In the genomic region with DNA sequence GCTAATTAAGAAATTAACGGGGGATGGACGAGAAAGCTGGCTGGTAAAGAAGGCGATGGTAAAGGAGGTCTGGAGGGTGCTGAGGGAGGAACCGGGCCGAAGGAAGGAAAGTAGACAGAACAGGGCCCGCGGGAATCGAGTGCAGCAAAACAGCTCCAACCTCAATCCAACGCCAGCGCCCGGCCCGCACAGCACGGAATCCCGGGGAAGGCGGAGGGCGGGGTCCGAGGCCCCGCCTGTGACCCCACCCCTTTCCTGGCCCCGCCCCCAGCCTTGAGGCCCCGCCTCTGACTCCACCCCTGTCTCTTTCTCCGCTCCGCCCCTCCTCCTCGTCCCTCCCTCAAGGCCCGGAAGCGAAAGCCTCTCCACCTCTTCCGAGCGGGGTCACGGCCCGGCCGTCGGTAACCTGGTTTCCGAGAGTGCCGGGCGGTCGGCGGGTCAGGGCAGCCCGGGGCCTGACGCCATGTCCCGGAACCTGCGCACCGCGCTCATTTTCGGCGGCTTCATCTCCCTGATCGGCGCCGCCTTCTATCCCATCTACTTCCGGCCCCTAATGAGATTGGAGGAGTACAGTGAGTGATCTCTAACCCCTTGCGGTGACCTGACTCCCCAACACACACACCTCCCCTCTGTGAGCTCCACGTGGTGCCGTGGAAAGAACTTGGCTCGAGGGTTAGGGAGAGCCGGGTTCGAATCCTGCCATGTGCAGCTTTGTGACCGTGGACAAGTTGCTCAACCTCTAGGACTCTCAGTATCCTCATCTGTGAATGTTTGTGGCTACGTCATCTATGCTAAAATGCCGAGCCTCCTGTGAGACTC, we compare ENCODE assay signal across 1 cellular context.
A peak's percentile ranks its signal among the peaks of the same experiment; 100 is the strongest.
TF ChIP-seq lines count a peak whose summit lies in the region.

A gene (plus strand): TSS at position 370 of the 819 bp plus-strand sequence. CDS start 94 bp downstream, at position 464.

TF ChIP-seq in HepG2, 621 proteins besides CTCF, POLR2A, EP300 and RAD21 (continued from another document and continues in another):
- TF ChIP-seq, protein P1, sequence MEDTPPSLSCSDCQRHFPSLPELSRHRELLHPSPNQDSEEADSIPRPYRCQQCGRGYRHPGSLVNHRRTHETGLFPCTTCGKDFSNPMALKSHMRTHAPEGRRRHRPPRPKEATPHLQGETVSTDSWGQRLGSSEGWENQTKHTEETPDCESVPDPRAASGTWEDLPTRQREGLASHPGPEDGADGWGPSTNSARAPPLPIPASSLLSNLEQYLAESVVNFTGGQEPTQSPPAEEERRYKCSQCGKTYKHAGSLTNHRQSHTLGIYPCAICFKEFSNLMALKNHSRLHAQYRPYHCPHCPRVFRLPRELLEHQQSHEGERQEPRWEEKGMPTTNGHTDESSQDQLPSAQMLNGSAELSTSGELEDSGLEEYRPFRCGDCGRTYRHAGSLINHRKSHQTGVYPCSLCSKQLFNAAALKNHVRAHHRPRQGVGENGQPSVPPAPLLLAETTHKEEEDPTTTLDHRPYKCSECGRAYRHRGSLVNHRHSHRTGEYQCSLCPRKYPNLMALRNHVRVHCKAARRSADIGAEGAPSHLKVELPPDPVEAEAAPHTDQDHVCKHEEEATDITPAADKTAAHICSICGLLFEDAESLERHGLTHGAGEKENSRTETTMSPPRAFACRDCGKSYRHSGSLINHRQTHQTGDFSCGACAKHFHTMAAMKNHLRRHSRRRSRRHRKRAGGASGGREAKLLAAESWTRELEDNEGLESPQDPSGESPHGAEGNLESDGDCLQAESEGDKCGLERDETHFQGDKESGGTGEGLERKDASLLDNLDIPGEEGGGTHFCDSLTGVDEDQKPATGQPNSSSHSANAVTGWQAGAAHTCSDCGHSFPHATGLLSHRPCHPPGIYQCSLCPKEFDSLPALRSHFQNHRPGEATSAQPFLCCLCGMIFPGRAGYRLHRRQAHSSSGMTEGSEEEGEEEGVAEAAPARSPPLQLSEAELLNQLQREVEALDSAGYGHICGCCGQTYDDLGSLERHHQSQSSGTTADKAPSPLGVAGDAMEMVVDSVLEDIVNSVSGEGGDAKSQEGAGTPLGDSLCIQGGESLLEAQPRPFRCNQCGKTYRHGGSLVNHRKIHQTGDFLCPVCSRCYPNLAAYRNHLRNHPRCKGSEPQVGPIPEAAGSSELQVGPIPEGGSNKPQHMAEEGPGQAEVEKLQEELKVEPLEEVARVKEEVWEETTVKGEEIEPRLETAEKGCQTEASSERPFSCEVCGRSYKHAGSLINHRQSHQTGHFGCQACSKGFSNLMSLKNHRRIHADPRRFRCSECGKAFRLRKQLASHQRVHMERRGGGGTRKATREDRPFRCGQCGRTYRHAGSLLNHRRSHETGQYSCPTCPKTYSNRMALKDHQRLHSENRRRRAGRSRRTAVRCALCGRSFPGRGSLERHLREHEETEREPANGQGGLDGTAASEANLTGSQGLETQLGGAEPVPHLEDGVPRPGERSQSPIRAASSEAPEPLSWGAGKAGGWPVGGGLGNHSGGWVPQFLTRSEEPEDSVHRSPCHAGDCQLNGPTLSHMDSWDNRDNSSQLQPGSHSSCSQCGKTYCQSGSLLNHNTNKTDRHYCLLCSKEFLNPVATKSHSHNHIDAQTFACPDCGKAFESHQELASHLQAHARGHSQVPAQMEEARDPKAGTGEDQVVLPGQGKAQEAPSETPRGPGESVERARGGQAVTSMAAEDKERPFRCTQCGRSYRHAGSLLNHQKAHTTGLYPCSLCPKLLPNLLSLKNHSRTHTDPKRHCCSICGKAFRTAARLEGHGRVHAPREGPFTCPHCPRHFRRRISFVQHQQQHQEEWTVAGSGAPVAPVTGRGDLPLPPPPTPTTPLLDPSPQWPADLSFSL (CRISPR knock-in tag; IDR thresholded peaks at IDR 0.05): no peak
- TF ChIP-seq, protein P2, sequence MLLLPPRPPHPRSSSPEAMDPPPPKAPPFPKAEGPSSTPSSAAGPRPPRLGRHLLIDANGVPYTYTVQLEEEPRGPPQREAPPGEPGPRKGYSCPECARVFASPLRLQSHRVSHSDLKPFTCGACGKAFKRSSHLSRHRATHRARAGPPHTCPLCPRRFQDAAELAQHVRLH (CRISPR knock-in tag; IDR thresholded peaks at IDR 0.05; ENCODE audit: borderline replicate concordance, low read depth): peak; percentile 77
- TF ChIP-seq ZNF720 (CRISPR knock-in tag; IDR thresholded peaks at IDR 0.05) (no peak), KAT8 (CRISPR knock-in tag; IDR thresholded peaks at IDR 0.05) (peak; percentile 89), ZNF614 (CRISPR knock-in tag; IDR thresholded peaks at IDR 0.05; ENCODE audit: borderline replicate concordance) (no peak), ZNF350 (CRISPR knock-in tag; IDR thresholded peaks at IDR 0.05; ENCODE audit: borderline replicate concordance, low read depth) (peak; percentile 67; the same call in 1 of the 2 replicates), ARHGAP35 (CRISPR knock-in tag; IDR thresholded peaks at IDR 0.05; ENCODE audit: borderline replicate concordance) (no peak), HOXA7 (CRISPR knock-in tag; IDR thresholded peaks at IDR 0.05) (no peak), ZNF572 (CRISPR knock-in tag; IDR thresholded peaks at IDR 0.05) (no peak), MED1 (CRISPR knock-in tag; IDR thresholded peaks at IDR 0.05) (peak; percentile 52), ZFP36L1 (CRISPR knock-in tag; IDR thresholded peaks at IDR 0.05) (0 out of 2 replicates have a peak, but pooled peaks have one; percentile 17), ZNF841 (CRISPR knock-in tag; IDR thresholded peaks at IDR 0.05; ENCODE audit: borderline replicate concordance) (no peak), ZNF329 (CRISPR knock-in tag; IDR thresholded peaks at IDR 0.05; ENCODE audit: low read depth) (no peak), ETV6 (CRISPR knock-in tag; conservative IDR thresholded peaks at IDR 0.05) (peak; percentile 31; the same call in 1 of the 2 replicates), ZNF354B (CRISPR knock-in tag; IDR thresholded peaks at IDR 0.05) (no peak), GTF2F1 (IDR thresholded peaks at IDR 0.05; ENCODE audit: low read length) (no peak; the same call in 1 of the 2 replicates), MIER3 (CRISPR knock-in tag; IDR thresholded peaks at IDR 0.05; ENCODE audit: borderline replicate concordance) (no peak; the same call in 1 of the 2 replicates), ZSCAN9 (CRISPR knock-in tag; IDR thresholded peaks at IDR 0.05; ENCODE audit: borderline replicate concordance) (no peak; the same call in 1 of the 2 replicates), PPARG (CRISPR knock-in tag; conservative IDR thresholded peaks at IDR 0.05) (0 out of 2 replicates have a peak, but pooled peaks have one; percentile 8), ZNF430 (CRISPR knock-in tag; IDR thresholded peaks at IDR 0.05) (peak; percentile 75), ZNF761 (CRISPR knock-in tag; conservative IDR thresholded peaks at IDR 0.05) (0 out of 2 replicates have a peak, but pooled peaks have one; percentile 73), HNRNPK (IDR thresholded peaks at IDR 0.05; ENCODE audit: low read depth, low read length, poor library complexity, severe bottlenecking) (no peak), TBP (CRISPR knock-in tag; IDR thresholded peaks at IDR 0.05) (no peak), RELA (CRISPR knock-in tag; IDR thresholded peaks at IDR 0.05) (no peak), ZNF7 (CRISPR knock-in tag; IDR thresholded peaks at IDR 0.05) (no peak), ZIK1 (CRISPR knock-in tag; IDR thresholded peaks at IDR 0.05; ENCODE audit: borderline replicate concordance, low read depth) (peak; percentile 21; the same call in 1 of the 2 replicates), SIN3A (IDR thresholded peaks at IDR 0.05; ENCODE audit: borderline replicate concordance, low read depth, low read length) (0 out of 2 replicates have a peak, but pooled peaks have one; percentile 50), NR2F6 (IDR thresholded peaks at IDR 0.05) (peak; percentile 41; the same call in 1 of the 2 replicates), NR2F6 (CRISPR knock-in tag; IDR thresholded peaks at IDR 0.05) (peak; percentile 67)
- TF ChIP-seq, protein P3, sequence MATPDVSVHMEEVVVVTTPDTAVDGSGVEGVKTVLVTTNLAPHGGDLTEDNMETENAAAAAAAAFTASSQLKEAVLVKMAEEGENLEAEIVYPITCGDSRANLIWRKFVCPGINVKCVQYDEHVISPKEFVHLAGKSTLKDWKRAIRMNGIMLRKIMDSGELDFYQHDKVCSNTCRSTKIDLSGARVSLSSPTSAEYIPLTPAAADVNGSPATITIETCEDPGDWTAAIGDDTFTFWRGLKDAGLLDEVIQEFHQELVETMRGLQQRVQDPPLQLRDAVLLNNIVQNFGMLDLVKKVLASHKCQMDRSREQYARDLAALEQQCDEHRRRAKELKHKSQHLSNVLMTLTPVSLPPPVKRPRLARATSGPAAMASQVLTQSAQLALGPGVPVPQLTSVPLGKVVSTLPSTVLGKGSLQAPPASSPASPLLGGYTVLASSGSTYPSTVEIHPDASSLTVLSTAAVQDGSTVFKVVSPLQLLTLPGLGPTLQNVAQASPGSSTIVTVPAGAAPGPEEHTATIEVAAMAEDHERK (CRISPR knock-in tag; IDR thresholded peaks at IDR 0.05; ENCODE audit: low read depth): no peak
- TF ChIP-seq, protein P4, sequence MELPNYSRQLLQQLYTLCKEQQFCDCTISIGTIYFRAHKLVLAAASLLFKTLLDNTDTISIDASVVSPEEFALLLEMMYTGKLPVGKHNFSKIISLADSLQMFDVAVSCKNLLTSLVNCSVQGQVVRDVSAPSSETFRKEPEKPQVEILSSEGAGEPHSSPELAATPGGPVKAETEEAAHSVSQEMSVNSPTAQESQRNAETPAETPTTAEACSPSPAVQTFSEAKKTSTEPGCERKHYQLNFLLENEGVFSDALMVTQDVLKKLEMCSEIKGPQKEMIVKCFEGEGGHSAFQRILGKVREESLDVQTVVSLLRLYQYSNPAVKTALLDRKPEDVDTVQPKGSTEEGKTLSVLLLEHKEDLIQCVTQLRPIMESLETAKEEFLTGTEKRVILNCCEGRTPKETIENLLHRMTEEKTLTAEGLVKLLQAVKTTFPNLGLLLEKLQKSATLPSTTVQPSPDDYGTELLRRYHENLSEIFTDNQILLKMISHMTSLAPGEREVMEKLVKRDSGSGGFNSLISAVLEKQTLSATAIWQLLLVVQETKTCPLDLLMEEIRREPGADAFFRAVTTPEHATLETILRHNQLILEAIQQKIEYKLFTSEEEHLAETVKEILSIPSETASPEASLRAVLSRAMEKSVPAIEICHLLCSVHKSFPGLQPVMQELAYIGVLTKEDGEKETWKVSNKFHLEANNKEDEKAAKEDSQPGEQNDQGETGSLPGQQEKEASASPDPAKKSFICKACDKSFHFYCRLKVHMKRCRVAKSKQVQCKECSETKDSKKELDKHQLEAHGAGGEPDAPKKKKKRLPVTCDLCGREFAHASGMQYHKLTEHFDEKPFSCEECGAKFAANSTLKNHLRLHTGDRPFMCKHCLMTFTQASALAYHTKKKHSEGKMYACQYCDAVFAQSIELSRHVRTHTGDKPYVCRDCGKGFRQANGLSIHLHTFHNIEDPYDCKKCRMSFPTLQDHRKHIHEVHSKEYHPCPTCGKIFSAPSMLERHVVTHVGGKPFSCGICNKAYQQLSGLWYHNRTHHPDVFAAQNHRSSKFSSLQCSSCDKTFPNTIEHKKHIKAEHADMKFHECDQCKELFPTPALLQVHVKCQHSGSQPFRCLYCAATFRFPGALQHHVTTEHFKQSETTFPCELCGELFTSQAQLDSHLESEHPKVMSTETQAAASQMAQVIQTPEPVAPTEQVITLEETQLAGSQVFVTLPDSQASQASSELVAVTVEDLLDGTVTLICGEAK (IDR thresholded peaks at IDR 0.05): peak; percentile 25; the same call in 1 of the 2 replicates
- TF ChIP-seq, protein P4 (CRISPR knock-in tag; IDR thresholded peaks at IDR 0.05): no peak; the same call in 1 of the 2 replicates
- TF ChIP-seq, protein P5, sequence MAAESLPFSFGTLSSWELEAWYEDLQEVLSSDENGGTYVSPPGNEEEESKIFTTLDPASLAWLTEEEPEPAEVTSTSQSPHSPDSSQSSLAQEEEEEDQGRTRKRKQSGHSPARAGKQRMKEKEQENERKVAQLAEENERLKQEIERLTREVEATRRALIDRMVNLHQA (CRISPR knock-in tag; IDR thresholded peaks at IDR 0.05): no peak
- TF ChIP-seq, protein P6, sequence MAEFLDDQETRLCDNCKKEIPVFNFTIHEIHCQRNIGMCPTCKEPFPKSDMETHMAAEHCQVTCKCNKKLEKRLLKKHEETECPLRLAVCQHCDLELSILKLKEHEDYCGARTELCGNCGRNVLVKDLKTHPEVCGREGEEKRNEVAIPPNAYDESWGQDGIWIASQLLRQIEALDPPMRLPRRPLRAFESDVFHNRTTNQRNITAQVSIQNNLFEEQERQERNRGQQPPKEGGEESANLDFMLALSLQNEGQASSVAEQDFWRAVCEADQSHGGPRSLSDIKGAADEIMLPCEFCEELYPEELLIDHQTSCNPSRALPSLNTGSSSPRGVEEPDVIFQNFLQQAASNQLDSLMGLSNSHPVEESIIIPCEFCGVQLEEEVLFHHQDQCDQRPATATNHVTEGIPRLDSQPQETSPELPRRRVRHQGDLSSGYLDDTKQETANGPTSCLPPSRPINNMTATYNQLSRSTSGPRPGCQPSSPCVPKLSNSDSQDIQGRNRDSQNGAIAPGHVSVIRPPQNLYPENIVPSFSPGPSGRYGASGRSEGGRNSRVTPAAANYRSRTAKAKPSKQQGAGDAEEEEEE (CRISPR knock-in tag; IDR thresholded peaks at IDR 0.05; ENCODE audit: borderline replicate concordance): no peak
- TF ChIP-seq, protein P7, sequence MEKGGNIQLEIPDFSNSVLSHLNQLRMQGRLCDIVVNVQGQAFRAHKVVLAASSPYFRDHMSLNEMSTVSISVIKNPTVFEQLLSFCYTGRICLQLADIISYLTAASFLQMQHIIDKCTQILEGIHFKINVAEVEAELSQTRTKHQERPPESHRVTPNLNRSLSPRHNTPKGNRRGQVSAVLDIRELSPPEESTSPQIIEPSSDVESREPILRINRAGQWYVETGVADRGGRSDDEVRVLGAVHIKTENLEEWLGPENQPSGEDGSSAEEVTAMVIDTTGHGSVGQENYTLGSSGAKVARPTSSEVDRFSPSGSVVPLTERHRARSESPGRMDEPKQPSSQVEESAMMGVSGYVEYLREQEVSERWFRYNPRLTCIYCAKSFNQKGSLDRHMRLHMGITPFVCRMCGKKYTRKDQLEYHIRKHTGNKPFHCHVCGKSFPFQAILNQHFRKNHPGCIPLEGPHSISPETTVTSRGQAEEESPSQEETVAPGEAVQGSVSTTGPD (CRISPR knock-in tag; IDR thresholded peaks at IDR 0.05): no peak
